In genomic region chr3:72322264-72322976, GRCh38 we compare ENCODE assay signal across 1 cellular context.
A peak's percentile ranks its signal among the peaks of the same experiment; 100 is the strongest.
TF ChIP-seq lines count a peak whose summit lies in the region.

No MANE protein-coding gene starts in this region.

TF ChIP-seq in K562, 482 proteins besides CTCF, POLR2A, EP300 and RAD21 (continued from another document and continues in another):
- TF ChIP-seq KDM4B (IDR thresholded peaks at IDR 0.05; ENCODE audit: borderline replicate concordance in 2 of 2, low read depth in 1 of 2), result no peak
- TF ChIP-seq ZNF766 (CRISPR knock-in tag; conservative IDR thresholded peaks at IDR 0.05), result peak; percentile 90; the same call in 1 of the 2 replicates
- no peak for TF ChIP-seq BRF1 (IDR thresholded peaks at IDR 0.05; ENCODE audit: borderline replicate concordance, extremely low read depth, insufficient read length)
- TF ChIP-seq KLF1 (tag; IDR thresholded peaks at IDR 0.05), result no peak
- no peak for TF ChIP-seq PHF8 (IDR thresholded peaks at IDR 0.05; ENCODE audit: borderline replicate concordance, low read length)
- TF ChIP-seq ZNF639 (CRISPR knock-in tag; conservative IDR thresholded peaks at IDR 0.05 in 1 of 2, IDR thresholded peaks at IDR 0.05 in 1 of 2), result peak in 1 of 2 experiments; percentile 59; a peak in 1 of 4 replicates
- peak; percentile 88 for TF ChIP-seq RNF2 (IDR thresholded peaks at IDR 0.05)
- no peak for TF ChIP-seq GTF2B (IDR thresholded peaks at IDR 0.05; ENCODE audit: extremely low read depth, insufficient read length)
- no peak for TF ChIP-seq SRSF1 (IDR thresholded peaks at IDR 0.05; ENCODE audit: low read depth, low read length)
- peak; percentile 98 for TF ChIP-seq CEBPB (tag; IDR thresholded peaks at IDR 0.05)
- TF ChIP-seq MGA (IDR thresholded peaks at IDR 0.05), result peak; percentile 98
- TF ChIP-seq FUS (optimal IDR thresholded peaks at IDR 0.05; ENCODE audit: low read depth, low read length), result no peak
- TF ChIP-seq CBX2 (IDR thresholded peaks at IDR 0.05; ENCODE audit: insufficient read depth, low read length, poor library complexity, severe bottlenecking), result no peak
- no peak for TF ChIP-seq CBX5 (IDR thresholded peaks at IDR 0.05; ENCODE audit: borderline replicate concordance, low read depth)
- TF ChIP-seq MECOM (CRISPR knock-in tag; IDR thresholded peaks at IDR 0.05), result 0 out of 2 replicates have a peak, but pooled peaks have one; percentile 13
- TF ChIP-seq STAT5B (CRISPR knock-in tag; IDR thresholded peaks at IDR 0.05), result no peak
- no peak for TF ChIP-seq PRPF4 (IDR thresholded peaks at IDR 0.05; ENCODE audit: insufficient read depth, low read depth, low read length, poor library complexity, severe bottlenecking)
- TF ChIP-seq ZBTB8A (IDR thresholded peaks at IDR 0.05; ENCODE audit: partially characterized antibody), result no peak
- TF ChIP-seq ZFP36 (IDR thresholded peaks at IDR 0.05; ENCODE audit: low read depth, low read length, partially characterized antibody), result no peak
- TF ChIP-seq NUFIP1 (IDR thresholded peaks at IDR 0.05; ENCODE audit: partially characterized antibody), result no peak
- TF ChIP-seq TCF7L2 (IDR thresholded peaks at IDR 0.05; ENCODE audit: low read depth, low read length), result no peak
- TF ChIP-seq DIDO1 (tag; IDR thresholded peaks at IDR 0.05; ENCODE audit: low read depth), result no peak
- TF ChIP-seq CHAMP1 (IDR thresholded peaks at IDR 0.05), result no peak
- TF ChIP-seq SOX6 (IDR thresholded peaks at IDR 0.05), result peak; percentile 52; the same call in 1 of the 2 replicates
- no peak for TF ChIP-seq ZSCAN29 (IDR thresholded peaks at IDR 0.05)
- no peak for TF ChIP-seq PCBP1 (IDR thresholded peaks at IDR 0.05; ENCODE audit: low read depth, low read length, poor library complexity, severe bottlenecking)
- TF ChIP-seq DLX4 (CRISPR knock-in tag; IDR thresholded peaks at IDR 0.05), result no peak
- TF ChIP-seq EGR1 (conservative IDR thresholded peaks at IDR 0.05), result no peak
- TF ChIP-seq WHSC1 (IDR thresholded peaks at IDR 0.05; ENCODE audit: low read length), result no peak
- TF ChIP-seq CTBP1 (IDR thresholded peaks at IDR 0.05; ENCODE audit: borderline replicate concordance), result no peak; the same call in 1 of the 2 replicates
- no peak for TF ChIP-seq MIER1 (IDR thresholded peaks at IDR 0.05; ENCODE audit: low read depth)
- TF ChIP-seq TBL1XR1 (IDR thresholded peaks at IDR 0.05; ENCODE audit: low read length in 2 of 2), result no peak
- 0 out of 2 replicates have a peak, but pooled peaks have one; percentile 22 for TF ChIP-seq PYGO2 (tag; IDR thresholded peaks at IDR 0.05)
- no peak for TF ChIP-seq ZKSCAN1 (IDR thresholded peaks at IDR 0.05; ENCODE audit: low read depth, low read length)
- peak; percentile 94 for TF ChIP-seq ATF3 (IDR thresholded peaks at IDR 0.05)
- TF ChIP-seq ATF3 (CRISPR knock-in tag; conservative IDR thresholded peaks at IDR 0.05), result no peak
- TF ChIP-seq GATAD2A (IDR thresholded peaks at IDR 0.05), result no peak
- TF ChIP-seq UBTF (IDR thresholded peaks at IDR 0.05; ENCODE audit: borderline replicate concordance in 1 of 2, low read depth in 2 of 2, low read length in 2 of 2), result 0 out of 4 replicates have a peak, but pooled peaks of 1 of the 2 experiments have one; percentile 22
- TF ChIP-seq ATF6 (CRISPR knock-in tag; IDR thresholded peaks at IDR 0.05), result no peak
- TF ChIP-seq DNMT1 (IDR thresholded peaks at IDR 0.05), result no peak
